In the genomic region with DNA sequence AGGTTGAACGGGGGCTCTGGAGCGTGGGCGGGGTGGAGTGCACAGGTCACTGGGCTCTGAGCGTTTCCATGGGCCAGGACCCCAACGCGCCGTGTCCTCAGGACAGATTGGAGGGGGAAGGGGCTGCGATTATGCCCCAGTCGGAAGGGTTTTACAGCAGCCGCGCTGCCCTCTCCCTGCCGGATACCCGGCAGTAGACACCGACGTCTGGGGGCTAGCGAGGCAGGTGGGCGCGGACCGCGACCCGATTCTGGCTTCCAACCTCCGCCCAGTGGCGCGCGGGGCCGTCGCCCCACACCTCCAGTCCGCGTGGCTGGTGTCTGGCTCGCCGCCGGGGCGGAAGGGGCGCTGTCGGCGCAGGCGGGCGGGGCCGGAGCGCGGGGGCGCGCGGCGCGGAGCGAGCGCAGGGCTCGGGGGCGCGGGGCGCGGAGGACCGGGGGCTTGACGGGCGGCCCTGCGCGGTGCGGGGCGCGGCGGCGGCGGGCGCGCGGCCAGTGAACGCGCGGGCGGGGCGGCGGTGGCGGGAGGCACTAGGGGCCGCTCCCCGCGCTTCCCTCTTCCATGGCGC, we compare ENCODE assay signal across 11 cellular contexts. TPM values are rescaled to one million over a fixed set of nuclear protein-coding genes. Genes with fewer than 3 reads are reported as not detected.
DNase-seq lines count a peak whose midpoint lies in the region; ATAC-seq and TF ChIP-seq lines count a peak whose summit lies in the region.
"Had no signal": no experiment of that assay in that cellular context is flagged by ENCODE, and none has a peak within 500 bp of the region (broad histone marks: within the 10 kb centered on the region; RNA-seq: fewer than 3 reads in every experiment).

No MANE protein-coding gene starts in this region.

- H3K9me3 Mint-ChIP-seq in neural progenitor cell: no peaks in the 10 kb centered on the region

- H3K27me3 ChIP-seq in ectodermal cell (ENCODE audit: control insufficient read depth, insufficient read depth, low read length, poor library complexity, severe bottlenecking) (peaks cover 78% of the 10 kb centered on the region), neural progenitor cell (peaks cover 51% of the 10 kb centered on the region)

- peaks cover 15% of the 10 kb centered on the region for H3K4me1 Mint-ChIP-seq in neural progenitor cell

- H3F3A ChIP-seq in neural progenitor cell (ENCODE audit: low read depth): peaks cover 6% of the 10 kb centered on the region

- H3K27ac Mint-ChIP-seq in neural progenitor cell: no peak overlapping the region

- H4K20me1 ChIP-seq in neural progenitor cell (ENCODE audit: low read depth): peaks cover 43% of the 10 kb centered on the region

- no peaks in the 10 kb centered on the region for H3K36me3 Mint-ChIP-seq in neural progenitor cell

- H3K4me3 ChIP-seq in HFF-Myc (replicated peaks; ENCODE audit: low read depth, low read length) (peak overlapping the region; percentile 40), ectodermal cell (ENCODE audit: insufficient read depth, low read depth, low read length) (peak overlapping the region; percentile 32), neural progenitor cell (peak overlapping the region; percentile 59)

- H3K27ac ChIP-seq in ectodermal cell (ENCODE audit: insufficient read depth, low read depth, low read length, poor library complexity, severe bottlenecking) (no peak overlapping the region), neural progenitor cell (no peak overlapping the region)
- H3K27ac ChIP-seq: brain microvascular endothelial cell had no signal

- no peak overlapping the region for H3K9ac ChIP-seq in neural progenitor cell

- no peak for ATAC-seq in HG02981 (IDR thresholded peaks at IDR 0.05; ENCODE audit: unreplicated experiment)

- peaks cover 20% of the 10 kb centered on the region for H3K79me2 ChIP-seq in neural progenitor cell (ENCODE audit: low read depth)

- DNase-seq in COR-L47 (lab: John Stamatoyannopoulos, UW) (peak; percentile 33), HFF-Myc (ENCODE audit: extremely low read depth, low read depth) (no peak), neural progenitor cell (ENCODE audit: low spot score) (peak; percentile 75), cerebellum (ENCODE audit: low spot score) (no peak)
- DNase-seq in activated CD8-positive, alpha-beta memory T cell treated with anti-CD3 and anti-CD28 coated beads for 24 hours: no peak
- DNase-seq: brain microvascular endothelial cell, GDM1, midbrain, NCI-H146 had no signal

- peaks cover 38% of the 10 kb centered on the region for H3K27me3 Mint-ChIP-seq in neural progenitor cell (ENCODE audit: insufficient read depth, low read depth)

- peaks cover 39% of the 10 kb centered on the region for H3K4me1 ChIP-seq in ectodermal cell (ENCODE audit: control insufficient read depth, insufficient read depth, low read length)
- H3K4me1 ChIP-seq in neural progenitor cell: peaks cover 43% of the 10 kb centered on the region

- H3K4me2 ChIP-seq in neural progenitor cell: peak overlapping the region; percentile 92

- H3K36me3 ChIP-seq in ectodermal cell (ENCODE audit: control insufficient read depth, insufficient read depth, low read length): no peaks in the 10 kb centered on the region
- H3K36me3 ChIP-seq in neural progenitor cell: no peaks in the 10 kb centered on the region
- H3K36me3 ChIP-seq: brain microvascular endothelial cell had no signal

- no peaks in the 10 kb centered on the region for H3K9me3 ChIP-seq in ectodermal cell (ENCODE audit: control insufficient read depth, low read length)
- H3K9me3 ChIP-seq in neural progenitor cell (ENCODE audit: low read depth): no peaks in the 10 kb centered on the region

- peak overlapping the region; percentile 73 for H3K4me3 Mint-ChIP-seq in neural progenitor cell

- TF ChIP-seq CTCF in HFF-Myc (IDR thresholded peaks at IDR 0.05; ENCODE audit: low read depth, low read length, missing control alignments): no peak
- peak; percentile 25 for TF ChIP-seq CTCF in neural progenitor cell (IDR thresholded peaks at IDR 0.05)

- H2AFZ ChIP-seq in neural progenitor cell (replicated peaks): peak overlapping the region; percentile 70

- WGBS in ectodermal cell, 2 experiments: 1% methylated on average over 78 of the region's 78 CpGs

RNA-seq across cellular contexts. Expression of a gene that starts 2.4 kb away (rescaled TPM):
- 7.4 TPM for polyA plus RNA-seq in ectodermal cell (2013, experiment 1 of 4)
- polyA plus RNA-seq in ectodermal cell (2013, experiment 2 of 4): 9.8 TPM
- 8.6 TPM for polyA plus RNA-seq in ectodermal cell (2013, experiment 3 of 4)
- polyA plus RNA-seq in ectodermal cell (2013, experiment 4 of 4): 8.3 TPM
- total RNA-seq in neural progenitor cell (ENCODE audit: low replicate concordance): 6.1 and 40.2 TPM in 2 replicates
- total RNA-seq in cerebellum: 4.5 TPM

RNA-seq across cellular contexts. Expression of a gene that starts 50.5 kb away (rescaled TPM):
- 0.81 TPM for polyA plus RNA-seq in ectodermal cell (2013, experiment 1 of 4)
- polyA plus RNA-seq in ectodermal cell (2013, experiment 2 of 4): 0.48 TPM
- 0.27 TPM for polyA plus RNA-seq in ectodermal cell (2013, experiment 3 of 4)
- polyA plus RNA-seq in ectodermal cell (2013, experiment 4 of 4): 0.93 TPM
- 0.87 and 1.2 TPM in 2 replicates for total RNA-seq in neural progenitor cell (ENCODE audit: low replicate concordance)
- total RNA-seq in cerebellum: 0.45 TPM

Comparison
In these comparisons a context has a peak if more than half of its experiments do, and no peak if none do; other contexts are left out.
1. DNase-seq: peak in COR-L47 (single experiment) and neural progenitor cell (single experiment); none in HFF-Myc (single experiment), activated CD8-positive, alpha-beta memory T cell treated with anti-CD3 and anti-CD28 coated beads for 24 hours (single experiment) and cerebellum (single experiment).
2. Peak in every context shown above with its lines, with median percentiles within 50 percentile points of each other: H3K4me3 ChIP-seq.